In genomic region chr5:75275147-75275546, GRCh38 we compare ENCODE assay signal across 18 cellular contexts. TPM values are rescaled to one million over a fixed set of nuclear protein-coding genes. Genes with fewer than 3 reads are reported as not detected.
A peak's percentile ranks its signal among the peaks of the same experiment; 100 is the strongest.
DNase-seq lines count a peak whose midpoint lies in the region; ATAC-seq, FAIRE-seq and TF ChIP-seq lines count a peak whose summit lies in the region.
"Had no signal": no experiment of that assay in that cellular context is flagged by ENCODE, and none has a peak within 500 bp of the region (broad histone marks: within the 10 kb centered on the region; RNA-seq: fewer than 3 reads in every experiment).

No MANE protein-coding gene starts in this region.

- H3K4me1 Mint-ChIP-seq in GM23338: peaks cover 26% of the 10 kb centered on the region

- no peaks in the 10 kb centered on the region for H3K23me2 ChIP-seq in H1 (ENCODE audit: low read depth, low read length)

- no peak overlapping the region for H4K8ac ChIP-seq in H1 (ENCODE audit: extremely low read depth, insufficient read depth, low read length)

- POLR2A ChIA-PET in H1 (lab: Charles Lee; ENCODE audit: partially characterized antibody): interaction anchor here (1.1 kb wide), 1 partner anchor 11 kb away, joined by 4 read pairs; no protein-coding TSS in a partner anchor

- H3K18ac ChIP-seq in H1 (ENCODE audit: extremely low read depth, low read length): no peak overlapping the region

- WGBS in HUES64: 57% methylated on average over 1 of the region's 1 CpG
- whole genome bisulfite sequencing in H1 (ENCODE audit: extremely low coverage in 1 of 2, insufficient coverage in 1 of 2, insufficient read length in 1 of 2, insufficient replicate concordance in 2 of 2, low coverage in 1 of 2, low lambda C conversion rate in 2 of 2, missing lambda C conversion rate in 1 of 2), 2 experiments: 61% methylated on average over 1 of the region's 1 CpG; no CpG with 5 or more reads in 1 of the 2 experiments

- ATAC-seq in GM23338: no peak
- no peak for ATAC-seq in HG03342 (IDR thresholded peaks at IDR 0.05; ENCODE audit: unreplicated experiment)
- no peak for ATAC-seq in HG03520 (IDR thresholded peaks at IDR 0.05; ENCODE audit: unreplicated experiment)
- ATAC-seq in GM18861 (IDR thresholded peaks at IDR 0.05; ENCODE audit: unreplicated experiment): no peak

- no peak for TF ChIP-seq EP300 in H1 (IDR thresholded peaks at IDR 0.05; ENCODE audit: borderline replicate concordance in 1 of 2, low read depth in 2 of 2, low read length in 2 of 2)

- H3K4me3 Mint-ChIP-seq in GM23338: no peak overlapping the region; the same call in 2 of the 3 replicates
- H3K4me3 Mint-ChIP-seq: CD4-positive, alpha-beta memory T cell had no signal

- H2BK5ac ChIP-seq in H1 (ENCODE audit: low read depth, low read length): no peak overlapping the region

- H3K4me2 ChIP-seq in GM23338 (peak overlapping the region; percentile 59), H1 (ENCODE audit: insufficient read depth in 1 of 2, low read depth in 2 of 2, low read length in 2 of 2) (no peak overlapping the region; a peak in 1 of 4 replicates)

- CTCF ChIA-PET in H1 (lab: Charles Lee; ENCODE audit: partially characterized antibody): interaction anchor here (1.4 to 2.0 kb wide), 3 partner anchors 9 to 62 kb away, joined by 4 to 9 read pairs (median 5); partner anchors contain the start of gene HMGCR

- H3K27me3 ChIP-seq in GM23338 (ENCODE audit: insufficient read depth) (no peaks in the 10 kb centered on the region), HUES64 (ENCODE audit: insufficient read depth, low read length) (no peaks in the 10 kb centered on the region), H1 (replicated peaks in 1 of 4; ENCODE audit: control insufficient read depth in 3 of 4, extremely low read depth in 1 of 4, insufficient read depth in 3 of 4, low read length in 3 of 4) (no peaks in the 10 kb centered on the region; a peak in 1 of 7 replicates)

- no peak overlapping the region for H3K56ac ChIP-seq in H1 (replicated peaks; ENCODE audit: insufficient read length, low read depth, low read length)

- no peak overlapping the region; the same call in 1 of the 2 replicates for H2BK20ac ChIP-seq in H1 (ENCODE audit: low read length)

- no peaks in the 10 kb centered on the region for H3K9me2 ChIP-seq in GM23338 (ENCODE audit: insufficient read depth)

- no peak overlapping the region for H3K27ac Mint-ChIP-seq in GM23338

- H3K79me2 ChIP-seq in GM23338 (replicated peaks; ENCODE audit: insufficient read depth): no peaks in the 10 kb centered on the region
- H3K79me2 ChIP-seq in H1 (ENCODE audit: control insufficient read depth in 1 of 2, insufficient read depth in 2 of 2, low read length in 2 of 2): no peaks in the 10 kb centered on the region

- peaks cover 29% of the 10 kb centered on the region; the same call in 2 of the 3 replicates for H3K36me3 Mint-ChIP-seq in GM23338 (ENCODE audit: low read depth)

- H3K27me3 Mint-ChIP-seq in GM23338 (ENCODE audit: insufficient read depth, low read depth, poor library complexity): peaks cover 9% of the 10 kb centered on the region
- H3K27me3 Mint-ChIP-seq: CD4-positive, alpha-beta memory T cell had no signal

- no peak overlapping the region for H3K9ac ChIP-seq in HUES64 (ENCODE audit: low read depth, low read length)
- no peak overlapping the region for H3K9ac ChIP-seq in H1 (replicated peaks in 1 of 4; ENCODE audit: extremely low read depth in 1 of 4, low read depth in 3 of 4, low read length in 3 of 4)

- H3K4ac ChIP-seq in H1 (replicated peaks; ENCODE audit: insufficient read length, low read depth, low read length): no peak overlapping the region

- H3K27ac ChIP-seq in GM23338 (ENCODE audit: low read depth) (no peak overlapping the region), HUES64 (ENCODE audit: low read depth, low read length) (no peak overlapping the region), H1 (ENCODE audit: low read depth, low read length) (no peak overlapping the region)
- H3K27ac ChIP-seq: C4-2B, HL-60 had no signal

- no peak overlapping the region for H3K23ac ChIP-seq in H1 (ENCODE audit: insufficient read length)

- no peak overlapping the region for H2BK15ac ChIP-seq in H1 (ENCODE audit: low read length)

- H3K36me3 ChIP-seq in GM23338 (ENCODE audit: insufficient read depth) (no peaks in the 10 kb centered on the region), HUES64 (ENCODE audit: insufficient read depth, low read length) (no peaks in the 10 kb centered on the region), H1 (ENCODE audit: control insufficient read depth in 2 of 4, insufficient read depth in 4 of 4, low read length in 3 of 4) (no peaks in the 10 kb centered on the region)

- H3K14ac ChIP-seq in H1 (ENCODE audit: insufficient read length): no peak overlapping the region

- no peak for FAIRE-seq in H1 (lab: Jason Lieb, UNC)
- FAIRE-seq: A204.1, GM12892, GM18507 had no signal

- H2BK120ac ChIP-seq in H1 (replicated peaks; ENCODE audit: low read depth, low read length): no peak overlapping the region

- no peak overlapping the region for H3K4me3 ChIP-seq in GM23338
- H3K4me3 ChIP-seq in HUES64 (ENCODE audit: low read length): 0 out of 2 replicates have a peak overlapping the region, but pooled peaks have one; percentile 13
- H3K4me3 ChIP-seq in H1 (ENCODE audit: extremely low read depth in 1 of 4, insufficient read depth in 2 of 4, low read depth in 3 of 4, low read length in 4 of 4): peak overlapping the region in 1 of 4 experiments; percentile 0; a peak in 1 of 8 replicates

- H4K20me1 ChIP-seq in GM23338 (replicated peaks; ENCODE audit: insufficient read depth): no peaks in the 10 kb centered on the region
- H4K20me1 ChIP-seq in H1 (replicated peaks in 1 of 2; ENCODE audit: control insufficient read depth in 1 of 2, insufficient read depth in 2 of 2, low read length in 2 of 2): no peaks in the 10 kb centered on the region

- no peak for TF ChIP-seq RAD21 in H1 (IDR thresholded peaks at IDR 0.05 in 1 of 2, conservative IDR thresholded peaks at IDR 0.05 in 1 of 2; ENCODE audit: low read depth in 2 of 2, low read length in 2 of 2)

- no peak overlapping the region for H2AK5ac ChIP-seq in H1 (ENCODE audit: low read depth, low read length)

- no peaks in the 10 kb centered on the region for H3K79me1 ChIP-seq in H1 (ENCODE audit: low read depth, low read length)

- no peak for TF ChIP-seq POLR2A in H1 (IDR thresholded peaks at IDR 0.05; ENCODE audit: control extremely low read depth in 1 of 2, low read depth in 2 of 2, low read length in 2 of 2)

- no peak for TF ChIP-seq CTCF in GM23338 (conservative IDR thresholded peaks at IDR 0.05; ENCODE audit: low read depth in 2 of 2)
- TF ChIP-seq CTCF in H1 (IDR thresholded peaks at IDR 0.05; ENCODE audit: control extremely low read depth in 1 of 3, insufficient read depth in 1 of 3, low read depth in 1 of 3, low read length in 3 of 3): no peak

- H3K4me1 ChIP-seq in GM23338 (ENCODE audit: insufficient read depth): peaks cover 30% of the 10 kb centered on the region
- peaks cover 32% of the 10 kb centered on the region for H3K4me1 ChIP-seq in HUES64 (ENCODE audit: insufficient read depth, low read length)
- peaks cover 0 to 11% (median 3%) of the 10 kb centered on the region in 4 experiments; a peak in 4 of 7 replicates for H3K4me1 ChIP-seq in H1 (replicated peaks in 1 of 4; ENCODE audit: control insufficient read depth in 3 of 4, insufficient read depth in 4 of 4, low read length in 3 of 4)

- H3K9me3 Mint-ChIP-seq in GM23338: peaks cover 20% of the 10 kb centered on the region

- DNase-seq in GM23338 (ENCODE audit: low spot score) (no peak), H1 (ENCODE audit: low read depth in 1 of 2, low spot score in 2 of 2) (no peak)
- DNase-seq: AML-193; CD4-positive, alpha-beta memory T cell; DMS153; DMS79; GDM1; GOT3; H9 had no signal

- H3F3A ChIP-seq in GM23338 (replicated peaks; ENCODE audit: low read depth): no peaks in the 10 kb centered on the region

- no peak overlapping the region for H4K91ac ChIP-seq in H1 (replicated peaks; ENCODE audit: insufficient read length, low read length)

- H2AFZ ChIP-seq in GM23338 (peak overlapping the region; percentile 19), H1 (ENCODE audit: low read length) (no peak overlapping the region)

- peak overlapping the region; percentile 32; the same call in 1 of the 2 replicates for H2BK12ac ChIP-seq in H1 (ENCODE audit: low read depth, low read length)

- H3K9me3 ChIP-seq in HUES64 (ENCODE audit: insufficient read depth, low read depth, low read length) (peaks cover 10% of the 10 kb centered on the region), H1 (ENCODE audit: insufficient read depth in 2 of 2, low read depth in 1 of 2, low read length in 1 of 2) (peaks cover 0 to 12% of the 10 kb centered on the region in 2 experiments; a peak in 3 of 4 replicates)

- no peak overlapping the region for H4K5ac ChIP-seq in H1 (ENCODE audit: insufficient read length, low read depth, low read length)

TF ChIP-seq in H1, 55 proteins besides CTCF, POLR2A, EP300 and RAD21 (continues in another document):
- TF ChIP-seq TAF7 (optimal IDR thresholded peaks at IDR 0.05; ENCODE audit: borderline replicate concordance, low read depth, low read length) (no peak), TCF12 (IDR thresholded peaks at IDR 0.05; ENCODE audit: low read depth, low read length) (no peak), EGR1 (IDR thresholded peaks at IDR 0.05; ENCODE audit: borderline replicate concordance, low read depth, low read length) (no peak), ASH2L (IDR thresholded peaks at IDR 0.05; ENCODE audit: low read length) (no peak), EZH2 (IDR thresholded peaks at IDR 0.05; ENCODE audit: low read depth, low read length, severe bottlenecking) (no peak), SUZ12 (IDR thresholded peaks at IDR 0.05; ENCODE audit: low read length) (no peak), TEAD4 (IDR thresholded peaks at IDR 0.05; ENCODE audit: low read depth, low read length) (no peak)

RNA-seq across cellular contexts. Expression of gene ANKRD31, which starts 38.5 kb away (rescaled TPM):
- 0.16 and 0.59 TPM in 2 replicates for total RNA-seq in GM23338 (2014; rRNA removed; shearing (Covaris generic))
- 0.18 and 0.30 TPM in 2 replicates for polyA plus RNA-seq in GM23338 (2016; fragmentation: Nextera tagmentation; extraction: Ambion mirVana)
- 0.15 TPM for polyA plus RNA-seq in HUES64 (2013, experiment 1 of 2)
- polyA plus RNA-seq in HUES64 (2013, experiment 2 of 2): 0.13 TPM
- total RNA-seq in H1 (2021; fragmentation: NEBNext Ultra II Directional; extraction: Animal tissue kit (Norgen Biotek cat#: 25700)): 0.06 and 0.27 TPM in 2 replicates
- polyA plus RNA-seq in H1 (2011; rRNA removed): 0.02 and 0.05 TPM in 2 replicates
- 0.06 TPM for polyA plus RNA-seq in H1 (2011; cell fraction: cytosol; rRNA removed)
- 0.01 TPM for polyA plus RNA-seq in H1 (2011; cell fraction: nucleus; rRNA removed)
- 0.04 to 0.08 TPM (median 0.06 TPM) in 4 replicates for polyA plus RNA-seq in H1 (2012, experiment 1 of 2)
- polyA plus RNA-seq in H1 (2012, experiment 2 of 2): not detected
- polyA plus RNA-seq in H1 (2013, experiment 1 of 2): 0.14 TPM
- 0.15 TPM for polyA plus RNA-seq in H1 (2013, experiment 2 of 2)
- 0.13 and 0.27 TPM in 2 replicates for polyA minus RNA-seq in H1 (2011; rRNA and poly(A)+ RNA removed)
- polyA minus RNA-seq in H1 (2011; cell fraction: cytosol; rRNA and poly(A)+ RNA removed): 0.22 TPM
- polyA minus RNA-seq in H1 (2011; cell fraction: nucleus; rRNA and poly(A)+ RNA removed): 0.50 TPM
